In genomic region chr7:34392972-34393371, GRCh38 we compare ENCODE assay signal across 1 cellular context.
TF ChIP-seq lines count a peak whose summit lies in the region.

No MANE protein-coding gene starts in this region.

TF ChIP-seq in GM23338, 12 proteins besides CTCF, POLR2A, EP300 and RAD21 (continued from another document):
- peak; percentile 67; the same call in 1 of the 2 replicates for TF ChIP-seq ZNF462 (CRISPR knock-in tag; IDR thresholded peaks at IDR 0.05)
